10 cellular contexts compared by ENCODE assay signal in the genomic region with DNA sequence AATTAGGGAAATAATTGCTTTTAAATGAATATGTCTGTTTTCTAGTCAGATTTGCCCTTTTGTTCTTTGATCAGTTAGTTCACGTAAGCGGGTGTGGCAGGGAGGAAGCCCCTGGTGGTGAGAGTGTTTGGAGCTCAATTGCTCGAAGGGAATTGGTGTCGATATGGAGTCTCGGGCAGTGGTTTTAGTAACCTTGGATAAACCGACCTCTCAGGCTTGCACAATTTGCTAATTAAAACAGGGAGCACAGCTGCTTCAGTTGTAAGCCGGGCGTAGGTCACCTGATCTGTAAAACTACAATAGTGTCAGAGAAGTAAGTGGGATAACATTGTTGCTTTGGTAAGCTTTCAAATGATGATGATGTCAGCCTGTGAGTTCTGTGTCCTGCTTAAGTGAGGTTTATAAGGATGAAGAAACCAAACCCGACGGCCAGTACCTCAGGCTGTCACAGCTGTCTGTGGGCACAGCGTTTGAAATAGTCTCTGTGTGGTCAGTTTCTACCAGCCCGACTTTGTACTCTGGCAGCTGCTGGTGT. TPM values are rescaled to one million over a fixed set of nuclear protein-coding genes. Genes with fewer than 3 reads are reported as not detected.
DNase-seq lines count a peak whose midpoint lies in the region; TF ChIP-seq lines count a peak whose summit lies in the region.
"Had no signal": no experiment of that assay in that cellular context is flagged by ENCODE, and none has a peak within 500 bp of the region (broad histone marks: within the 10 kb centered on the region; RNA-seq: fewer than 3 reads in every experiment).

No MANE protein-coding gene starts in this region.

- H4K8ac ChIP-seq in mesendoderm (ENCODE audit: low read depth, low read length) = no peak overlapping the region

- no peak overlapping the region for H3K27ac ChIP-seq in mesendoderm (ENCODE audit: low read depth, low read length)

- H4K5ac ChIP-seq in mesendoderm (ENCODE audit: low read length) = no peak overlapping the region

- no peak overlapping the region for H3K4me2 ChIP-seq in mesendoderm (ENCODE audit: low read length)

- no peaks in the 10 kb centered on the region for H3K79me2 ChIP-seq in mesendoderm (ENCODE audit: control insufficient read depth, insufficient read depth, low read length)

- no peak overlapping the region for H3K9ac ChIP-seq in mesendoderm (ENCODE audit: low read length)

- H3K27me3 ChIP-seq in mesendoderm (ENCODE audit: insufficient read depth, low read length, poor library complexity) = no peaks in the 10 kb centered on the region

- peak; percentile 13 for TF ChIP-seq CTCF in AG09319 (IDR thresholded peaks at IDR 0.05; ENCODE audit: low read depth, low read length)
- peak; percentile 33 for TF ChIP-seq CTCF in choroid plexus epithelial cell (conservative IDR thresholded peaks at IDR 0.05; ENCODE audit: low read depth, low read length)

- no peaks in the 10 kb centered on the region for H3K4me1 ChIP-seq in mesendoderm (ENCODE audit: control insufficient read depth, low read depth, low read length)

- peaks cover 2% of the 10 kb centered on the region for H3K79me1 ChIP-seq in mesendoderm (ENCODE audit: low read length)

- WGBS in mesendoderm (ENCODE audit: extremely low coverage, insufficient coverage, low lambda C conversion rate) = no CpG with 5 or more reads among the region's 12 CpGs

- peaks cover 2% of the 10 kb centered on the region for H3K36me3 ChIP-seq in mesendoderm (ENCODE audit: control insufficient read depth, insufficient read depth, low read length)

- DNase-seq in AG09319 (ENCODE audit: extremely low read depth, low read depth) (no peak), NCI-H146 treated with DMSO at 0.1 percent for 48 hours (lab: John Stamatoyannopoulos, UW; ENCODE audit: unreplicated experiment) (peak; percentile 2), choroid plexus epithelial cell (ENCODE audit: low read depth) (no peak), mesendoderm (peak; percentile 32), SIG-M5 (lab: John Stamatoyannopoulos, UW) (no peak), hypothalamus (lab: John Stamatoyannopoulos, UW) (no peak), nucleus accumbens (lab: John Stamatoyannopoulos, UW) (no peak), erythroblast (lab: John Stamatoyannopoulos, UW) (no peak)
- DNase-seq: CD4-positive, CD25-positive, alpha-beta regulatory T cell had no signal

- H2AK5ac ChIP-seq in mesendoderm (ENCODE audit: low read length) = no peak overlapping the region

- no peak overlapping the region for H3K18ac ChIP-seq in mesendoderm (ENCODE audit: low read length)

- no peak overlapping the region for H3K56ac ChIP-seq in mesendoderm (ENCODE audit: low read length)

- no peak overlapping the region for H3K4ac ChIP-seq in mesendoderm (ENCODE audit: low read depth, low read length)

- H3K23ac ChIP-seq in mesendoderm (ENCODE audit: low read length) = no peak overlapping the region

- H2BK15ac ChIP-seq in mesendoderm (replicated peaks; ENCODE audit: low read depth) = no peak overlapping the region

- H2BK5ac ChIP-seq in mesendoderm (ENCODE audit: low read length) = no peak overlapping the region

- TF ChIP-seq POLR2A in erythroblast (IDR thresholded peaks at IDR 0.05; ENCODE audit: low read length) = no peak

- no peak overlapping the region for H2BK120ac ChIP-seq in mesendoderm (ENCODE audit: low read depth, low read length)

- H3K4me3 ChIP-seq in choroid plexus epithelial cell (ENCODE audit: low read depth, low read length) = no peak overlapping the region
- H3K4me3 ChIP-seq in mesendoderm (ENCODE audit: low read length) = no peak overlapping the region

RNA-seq across cellular contexts. Expression of a gene that starts 2.9 kb away (rescaled TPM):
- polyA plus RNA-seq in mesendoderm (2013, experiment 1 of 2) = not detected
- polyA plus RNA-seq in mesendoderm (2013, experiment 2 of 2) = 0.01 TPM
- polyA plus RNA-seq: naive thymus-derived CD8-positive, alpha-beta T cell had no signal

Comparison
In these comparisons a context has a peak if more than half of its experiments do, and no peak if none do; other contexts are left out.
1. DNase-seq: peak in NCI-H146 treated with DMSO at 0.1 percent for 48 hours (single experiment) and mesendoderm (single experiment); none in AG09319 (single experiment), choroid plexus epithelial cell (single experiment), SIG-M5 (single experiment), hypothalamus (0 of 51), nucleus accumbens (0 of 56) and erythroblast (0 of 2).